Comparison of ENCODE assay signal across 6 cellular contexts in the genomic region with DNA sequence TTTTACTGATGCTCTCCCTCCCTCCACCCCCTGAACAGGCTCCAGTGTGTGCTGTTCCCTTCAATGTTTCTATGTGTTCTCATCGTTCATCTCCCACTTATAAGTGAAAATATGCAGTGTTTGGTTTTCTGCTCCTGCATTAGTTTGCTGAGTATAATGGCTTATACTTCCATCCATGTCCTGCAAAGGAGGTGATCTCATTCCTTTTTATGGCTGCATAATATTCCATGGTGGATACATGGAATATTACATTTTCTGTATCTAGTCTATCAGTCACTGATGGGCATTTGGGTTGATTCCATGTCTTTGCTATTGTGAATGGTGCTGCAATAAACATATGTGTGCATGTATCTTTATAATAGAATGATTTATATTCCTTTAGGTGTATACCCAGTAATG. TPM values are rescaled to one million over a fixed set of nuclear protein-coding genes. Genes with fewer than 3 reads are reported as not detected.
DNase-seq lines count a peak whose midpoint lies in the region; ATAC-seq, FAIRE-seq and TF ChIP-seq lines count a peak whose summit lies in the region.
"Not testable (repeated sequence)": the region's sequence is repeated elsewhere in the genome, so short reads cannot be mapped to it uniquely, and the experiment has no call there.

No MANE protein-coding gene starts in this region.

- not testable (repeated sequence) for H4K20me1 ChIP-seq in K562 (replicated peaks; ENCODE audit: control insufficient read depth, insufficient read depth, low read length)

- 64% methylated on average over 1 of the region's 1 CpG for WGBS in K562 (ENCODE audit: insufficient coverage, low coverage, missing lambda C conversion rate)

- H3K4me3 ChIP-seq in HEK293 (ENCODE audit: low read depth, low read length); K562: not testable (repeated sequence)

- not testable (repeated sequence) for H3K27me3 Mint-ChIP-seq in CD4-positive, alpha-beta T cell; T-helper 17 cell; activated naive CD4-positive, alpha-beta T cell treated with anti-CD3 and anti-CD28 coated beads, Interleukin-2, amount 10 ng/mL, durations not matched to agents 7 days and 5 days; naive thymus-derived CD8-positive, alpha-beta T cell

- not testable (repeated sequence) for TF ChIP-seq EP300 in K562 (IDR thresholded peaks at IDR 0.05; ENCODE audit: low read length)

- not testable (repeated sequence) for H3K4me3 Mint-ChIP-seq in CD4-positive, alpha-beta T cell; T-helper 17 cell; activated naive CD4-positive, alpha-beta T cell treated with anti-CD3 and anti-CD28 coated beads, Interleukin-2, amount 10 ng/mL, durations not matched to agents 7 days and 5 days
- H3K4me3 Mint-ChIP-seq in naive thymus-derived CD8-positive, alpha-beta T cell = peak overlapping the region in 5 of 10 donors; percentile 9 to 49 (median 26)

- not testable (repeated sequence) for DNase-seq in CD4-positive, alpha-beta T cell; T-helper 17 cell; activated naive CD4-positive, alpha-beta T cell treated with anti-CD3 and anti-CD28 coated beads, Interleukin-2, amount 10 ng/mL, durations not matched to agents 7 days and 5 days; K562 (ENCODE audit: extremely low read depth in 1 of 4, low spot score in 3 of 4); naive thymus-derived CD8-positive, alpha-beta T cell

- H3K4me1 ChIP-seq in HEK293 (ENCODE audit: control insufficient read depth, insufficient read depth, low read length) = not testable (repeated sequence)
- peaks cover 11 to 20% of the 10 kb centered on the region in 2 experiments; a peak in 4 of 5 replicates for H3K4me1 ChIP-seq in K562 (replicated peaks in 1 of 2; ENCODE audit: control insufficient read depth in 2 of 2, insufficient read depth in 2 of 2, low read length in 2 of 2)

- not testable (repeated sequence) for H3K79me2 ChIP-seq in K562 (ENCODE audit: control insufficient read depth, insufficient read depth, low read length)

- TF ChIP-seq POLR2A in K562 (conservative IDR thresholded peaks at IDR 0.05) = not testable (repeated sequence)

- peak overlapping the region; percentile 4 for H3K27ac ChIP-seq in CD4-positive, alpha-beta T cell (ENCODE audit: low read depth, low read length)
- H3K27ac ChIP-seq in HEK293 (ENCODE audit: extremely low read depth, low read depth, low read length); K562 (ENCODE audit: extremely low read depth, low read depth, low read length): not testable (repeated sequence)

- not testable (repeated sequence) for ATAC-seq in CD4-positive, alpha-beta T cell (ENCODE audit: poor library complexity); T-helper 17 cell; K562; naive thymus-derived CD8-positive, alpha-beta T cell

- not testable (repeated sequence) for H3K4me2 ChIP-seq in K562 (ENCODE audit: insufficient read depth, low read length)

- intact Hi-C loops in CD4-positive, alpha-beta T cell (cut with DNase I, micrococcal nuclease) = loop anchor here in 1 of 2 experiments (5.0 kb wide), 1 partner anchor 45 kb away; no protein-coding TSS in a partner anchor
- intact Hi-C loops in K562 (cut with micrococcal nuclease) = not testable (repeated sequence)

- not testable (repeated sequence) for FAIRE-seq in K562 (lab: Jason Lieb, UNC)

- not testable (repeated sequence) for H3K9me1 ChIP-seq in K562 (ENCODE audit: control insufficient read depth, insufficient read depth, low read length)

- not testable (repeated sequence) for H3K27me3 ChIP-seq in CD4-positive, alpha-beta T cell (ENCODE audit: control insufficient read depth, insufficient read depth, low read length); K562 (ENCODE audit: control insufficient read depth in 2 of 2, insufficient read depth in 2 of 2, low read length in 2 of 2)

- not testable (repeated sequence) for H3K9ac ChIP-seq in K562 (ENCODE audit: insufficient read depth in 1 of 2, low read depth in 2 of 2, low read length in 2 of 2)

- peaks cover 73% of the 10 kb centered on the region for H3K4me1 Mint-ChIP-seq in CD4-positive, alpha-beta T cell (ENCODE audit: low read depth)
- peaks cover 30% of the 10 kb centered on the region for H3K4me1 Mint-ChIP-seq in T-helper 17 cell
- peaks cover 70% of the 10 kb centered on the region for H3K4me1 Mint-ChIP-seq in activated naive CD4-positive, alpha-beta T cell treated with anti-CD3 and anti-CD28 coated beads, Interleukin-2, amount 10 ng/mL, durations not matched to agents 7 days and 5 days
- peaks cover 25 to 73% (median 65%) of the 10 kb centered on the region in 4 donors for H3K4me1 Mint-ChIP-seq in naive thymus-derived CD8-positive, alpha-beta T cell

- not testable (repeated sequence) for H3K36me3 ChIP-seq in HEK293 (ENCODE audit: control insufficient read depth in 2 of 2, insufficient read depth in 1 of 2, low read length in 2 of 2); K562 (ENCODE audit: control insufficient read depth, insufficient read depth, low read length)

- TF ChIP-seq RAD21 in K562 (CRISPR knock-in tag; conservative IDR thresholded peaks at IDR 0.05 in 1 of 2, IDR thresholded peaks at IDR 0.05 in 1 of 2) = not testable (repeated sequence)

- CTCF ChIA-PET in CD4-positive, alpha-beta T cell (lab: Charles Lee); HEK293 (lab: Yijun Ruan, JAX); activated naive CD4-positive, alpha-beta T cell treated with anti-CD3 and anti-CD28 coated beads, Interleukin-2, amount 10 ng/mL, durations not matched to agents 7 days and 5 days (lab: Charles Lee); K562 (lab: Yijun Ruan, JAX; ENCODE audit: low intra/inter-chr PET ratio): not testable (repeated sequence)

- not testable (repeated sequence) for H3K9me3 ChIP-seq in CD4-positive, alpha-beta T cell (ENCODE audit: control insufficient read depth, low read length); HEK293 (ENCODE audit: control insufficient read depth, insufficient read depth, low read depth, low read length); T-helper 17 cell (ENCODE audit: control insufficient read depth, low read length, poor library complexity, severe bottlenecking); K562 (replicated peaks; ENCODE audit: control insufficient read depth, insufficient read depth, low read depth, low read length)

- H3K27ac Mint-ChIP-seq in CD4-positive, alpha-beta T cell = peak overlapping the region; percentile 79
- peak overlapping the region; percentile 22 for H3K27ac Mint-ChIP-seq in T-helper 17 cell
- H3K27ac Mint-ChIP-seq in activated naive CD4-positive, alpha-beta T cell treated with anti-CD3 and anti-CD28 coated beads, Interleukin-2, amount 10 ng/mL, durations not matched to agents 7 days and 5 days = peak overlapping the region; percentile 69
- peak overlapping the region; percentile 85 to 97 (median 90) for H3K27ac Mint-ChIP-seq in naive thymus-derived CD8-positive, alpha-beta T cell

- not testable (repeated sequence) for H3K36me3 Mint-ChIP-seq in CD4-positive, alpha-beta T cell (ENCODE audit: low read depth); T-helper 17 cell (ENCODE audit: low read depth); naive thymus-derived CD8-positive, alpha-beta T cell
- peaks cover 50% of the 10 kb centered on the region for H3K36me3 Mint-ChIP-seq in activated naive CD4-positive, alpha-beta T cell treated with anti-CD3 and anti-CD28 coated beads, Interleukin-2, amount 10 ng/mL, durations not matched to agents 7 days and 5 days

- POLR2A ChIA-PET in CD4-positive, alpha-beta T cell (lab: Charles Lee) = interaction anchor here (0.6 to 1.0 kb wide), 3 partner anchors 71 to 221 kb away, joined by 3 read pairs; no protein-coding TSS in a partner anchor
- POLR2A ChIA-PET in HEK293 (lab: Yijun Ruan, JAX) = not testable (repeated sequence)
- POLR2A ChIA-PET in K562 (lab: Yijun Ruan, JAX) = interaction anchor here (0.6 kb wide), 1 partner anchor 228 kb away, joined by 3 read pairs; no protein-coding TSS in a partner anchor
- POLR2A ChIA-PET in naive thymus-derived CD8-positive, alpha-beta T cell (lab: Charles Lee) = interaction anchor here (1.0 kb wide), 1 partner anchor 171 kb away, joined by 3 read pairs; no protein-coding TSS in a partner anchor

- H2AFZ ChIP-seq in K562 (ENCODE audit: low read depth, low read length) = not testable (repeated sequence)

- not testable (repeated sequence) for H3K9me3 Mint-ChIP-seq in CD4-positive, alpha-beta T cell; activated naive CD4-positive, alpha-beta T cell treated with anti-CD3 and anti-CD28 coated beads, Interleukin-2, amount 10 ng/mL, durations not matched to agents 7 days and 5 days; naive thymus-derived CD8-positive, alpha-beta T cell

- not testable (repeated sequence) for TF ChIP-seq CTCF in CD4-positive, alpha-beta T cell (IDR thresholded peaks at IDR 0.05); HEK293 (tag by site-specific recombination; IDR thresholded peaks at IDR 0.05); K562 (IDR thresholded peaks at IDR 0.05 in 2 of 3, conservative IDR thresholded peaks at IDR 0.05 in 1 of 3; ENCODE audit: insufficient read depth in 2 of 3, low read depth in 1 of 3, low read length in 3 of 3)

- BruUV-seq in K562 (replicated peaks; lab: Mats Ljungman, UMichigan) = not testable (repeated sequence)

- in situ Hi-C loops in K562 (cut with MboI) = not testable (repeated sequence)

RNA-seq across cellular contexts. Expression of a gene that starts 41.4 kb away (rescaled TPM):
- total RNA-seq in CD4-positive, alpha-beta T cell = 10 to 100 TPM; 31.3 to 35.4 TPM
- total RNA-seq in T-helper 17 cell = 10 to 100 TPM; 28.8 to 29.5 TPM
- 39.8 and 53.6 TPM in 2 replicates for total RNA-seq in K562 (2011; cell fraction: chromatin; rRNA removed; ENCODE audit: low replicate concordance)
- 31.2 and 32.4 TPM in 2 replicates for total RNA-seq in K562 (2011; cell fraction: nucleolus; rRNA removed)
- total RNA-seq in K562 (2011; cell fraction: nucleoplasm; rRNA removed) = 50.4 and 76.4 TPM in 2 replicates
- 33.8 and 37.6 TPM in 2 replicates for total RNA-seq in K562 (2014; rRNA removed)
- total RNA-seq in K562 (2014; rRNA removed; fragmentation: Illumina TruSeq; extraction: Trizol) = 94.7 and 97.2 TPM in 2 replicates
- total RNA-seq in K562 (2015; rRNA removed; fragmentation: Illumina TruSeq; extraction: Trizol) = 63.3 and 71.0 TPM in 2 replicates
- total RNA-seq in K562 (2021) = 66.2 and 66.6 TPM in 2 replicates
- polyA plus RNA-seq in K562 (2011; rRNA removed) = 136 and 159 TPM in 2 replicates
- 53.4 and 114 TPM in 2 replicates for polyA plus RNA-seq in K562 (2011; cell fraction: cytosol; rRNA removed)
- 33.1 and 52.9 TPM in 2 replicates for polyA plus RNA-seq in K562 (2011; cell fraction: nucleus; rRNA removed)
- polyA plus RNA-seq in K562 (2012) = 55.0 and 75.1 TPM in 2 replicates
- 74.3 and 89.7 TPM in 2 replicates for polyA plus RNA-seq in K562 (2014; fragmentation: Illumina TruSeq; extraction: Trizol)
- 100 to 1,000 TPM; 121 to 152 TPM for polyA plus RNA-seq in K562 (2014; fragmentation: Nextera tagmentation; extraction: Ambion mirVana)
- 68.2 and 88.8 TPM in 2 replicates for polyA plus RNA-seq in K562 (2014; rRNA removed)
- 60.9 and 68.3 TPM in 2 replicates for polyA minus RNA-seq in K562 (2011; rRNA and poly(A)+ RNA removed)
- polyA minus RNA-seq in K562 (2011; cell fraction: cytosol; rRNA and poly(A)+ RNA removed) = 18.3 and 19.9 TPM in 2 replicates
- 20.3 and 38.9 TPM in 2 replicates for polyA minus RNA-seq in K562 (2011; cell fraction: nucleus; rRNA and poly(A)+ RNA removed)
- 10 to 100 TPM; 60.5 to 64.7 TPM for total RNA-seq in naive thymus-derived CD8-positive, alpha-beta T cell
- 10 to 100 TPM; 41.8 to 62.4 (median 59.9) TPM for polyA plus RNA-seq in naive thymus-derived CD8-positive, alpha-beta T cell

Comparison
In these comparisons a context has a peak if more than half of its experiments do, and no peak if none do; other contexts are left out.
1. H3K27ac Mint-ChIP-seq: peak in every context shown above with its lines; median percentile 90 in naive thymus-derived CD8-positive, alpha-beta T cell; 79 in CD4-positive, alpha-beta T cell; 69 in activated naive CD4-positive, alpha-beta T cell treated with anti-CD3 and anti-CD28 coated beads, Interleukin-2, amount 10 ng/mL, durations not matched to agents 7 days and 5 days; 22 in T-helper 17 cell.